In genomic region chr2:68607837-68608236, GRCh38 we compare ENCODE assay signal across 29 cellular contexts. TPM values are rescaled to one million over a fixed set of nuclear protein-coding genes. Genes with fewer than 3 reads are reported as not detected.
"Had no signal": no experiment of that assay in that cellular context is flagged by ENCODE, and none has a peak within 500 bp of the region (broad histone marks: within the 10 kb centered on the region; RNA-seq: fewer than 3 reads in every experiment).

No MANE protein-coding gene starts in this region.

- H3K4me1 Mint-ChIP-seq: endodermal cell had no signal

- DNase-seq: colonic mucosa; cortex of kidney; dermis blood vessel endothelial cell; dorsolateral prefrontal cortex; effector CD4-positive, alpha-beta T cell; effector CD8-positive, alpha-beta T cell; effector memory CD4-positive, alpha-beta T cell; effector memory CD8-positive, alpha-beta T cell; endodermal cell; erythroblast; esophagus squamous epithelium; foreskin fibroblast; foreskin keratinocyte; foreskin melanocyte; gastrocnemius medialis; glutamatergic neuron; head of caudate nucleus; heart left ventricle; heart right ventricle had no signal

- H3K27me3 Mint-ChIP-seq: dendritic cell treated with granulocyte-macrophage colony-stimulating factor and Interleukin-4, amounts not matched to agents 40 ng/mL and 50 ng/mL, for 4 days; effector memory CD8-positive, alpha-beta T cell had no signal

- H3K27ac Mint-ChIP-seq: dendritic cell treated with granulocyte-macrophage colony-stimulating factor and Interleukin-4, amounts not matched to agents 40 ng/mL and 50 ng/mL, for 4 days; endodermal cell had no signal

- ATAC-seq: effector memory CD8-positive, alpha-beta T cell; esophagus mucosa; foreskin keratinocyte; gastrocnemius medialis; gastroesophageal sphincter; heart left ventricle; heart right ventricle had no signal

- H3K4me3 Mint-ChIP-seq: dendritic cell treated with granulocyte-macrophage colony-stimulating factor and Interleukin-4, amounts not matched to agents 40 ng/mL and 50 ng/mL, for 4 days; effector memory CD8-positive, alpha-beta T cell; endodermal cell had no signal

RNA-seq across cellular contexts. Expression of gene PROKR1, which starts 35.5 kb away (rescaled TPM):
- total RNA-seq: chondrocyte, dermis blood vessel endothelial cell, endothelial cell of umbilical vein, epithelial cell of proximal tubule, esophagus mucosa, esophagus muscularis mucosa, esophagus squamous epithelium, fibroblast of lung, fibroblast of villous mesenchyme, foreskin keratinocyte, glomerular endothelial cell, heart left ventricle, heart right ventricle had no signal
- polyA plus RNA-seq: endothelial cell of umbilical vein, fibroblast of lung, foreskin keratinocyte had no signal
